22 cellular contexts compared by ENCODE assay signal in genomic region chr3:158747417-158747816, GRCh38. TPM values are rescaled to one million over a fixed set of nuclear protein-coding genes. Genes with fewer than 3 reads are reported as not detected.
DNase-seq lines count a peak whose midpoint lies in the region; ATAC-seq, FAIRE-seq and TF ChIP-seq lines count a peak whose summit lies in the region.
"Had no signal": no experiment of that assay in that cellular context is flagged by ENCODE, and none has a peak within 500 bp of the region (broad histone marks: within the 10 kb centered on the region; RNA-seq: fewer than 3 reads in every experiment).

No MANE protein-coding gene starts in this region.

- FAIRE-seq in GM12878 (lab: Jason Lieb, UNC), result no peak
- FAIRE-seq: G401.6 had no signal

- no peak for TF ChIP-seq EP300 in GM12878 (IDR thresholded peaks at IDR 0.05; ENCODE audit: borderline replicate concordance in 1 of 2, control insufficient read depth in 1 of 2, low read depth in 2 of 2, low read length in 2 of 2)

- H4K20me1 ChIP-seq in GM12878 (ENCODE audit: control insufficient read depth, insufficient read depth), result no peaks in the 10 kb centered on the region

- no TSS peak for BruUV-seq in GM12878 (replicated peaks; lab: Mats Ljungman, UMichigan)

- intact Hi-C loops in GM12878 (cut with micrococcal nuclease; ENCODE audit: unreplicated experiment), result no loop called here
- intact Hi-C loops in upper lobe of right lung (cut with DNase I), result no loop called here

- 98% methylated on average over 3 of the region's 3 CpGs for WGBS in GM12878 (ENCODE audit: insufficient coverage, insufficient replicate concordance, low lambda C conversion rate, missing lambda C conversion rate)

- no peaks in the 10 kb centered on the region for H3K27me3 ChIP-seq in GM12878 (replicated peaks in 1 of 2; ENCODE audit: control insufficient read depth in 2 of 2, insufficient read depth in 2 of 2, low read length in 1 of 2)
- no peaks in the 10 kb centered on the region for H3K27me3 ChIP-seq in upper lobe of right lung
- H3K27me3 ChIP-seq: BE2C, ovary had no signal

- peak; percentile 24 for ATAC-seq in GM19351 (IDR thresholded peaks at IDR 0.05; ENCODE audit: unreplicated experiment)
- peak; percentile 11 for ATAC-seq in HG03354 (IDR thresholded peaks at IDR 0.05; ENCODE audit: poor library complexity, severe bottlenecking, unreplicated experiment)
- ATAC-seq in GM12878, result no peak; the same call in 2 of the 3 replicates
- no peak for ATAC-seq in upper lobe of right lung
- no peak for ATAC-seq in GM18498 (IDR thresholded peaks at IDR 0.05; ENCODE audit: unreplicated experiment)
- ATAC-seq in HG03460 (IDR thresholded peaks at IDR 0.05; ENCODE audit: unreplicated experiment), result no peak
- ATAC-seq: activated T-cell treated with anti-CD3 and anti-CD28 coated beads, Interleukin-2, amount 50 U/mL, for 4 hours; naive thymus-derived CD8-positive, alpha-beta T cell; WTC11 had no signal

- TF ChIP-seq CTCF in GM12878 (IDR thresholded peaks at IDR 0.05 in 2 of 3, conservative IDR thresholded peaks at IDR 0.05 in 1 of 3; ENCODE audit: control insufficient read depth in 2 of 3, extremely low read depth in 1 of 3, insufficient read depth in 1 of 3, low read depth in 3 of 3, low read length in 3 of 3) (no peak), upper lobe of right lung (IDR thresholded peaks at IDR 0.05) (no peak)

- H3K27ac ChIP-seq in GM12878 (ENCODE audit: control insufficient read depth, insufficient read depth) (no peak overlapping the region), upper lobe of right lung (peak overlapping the region; percentile 11)
- H3K27ac ChIP-seq: ovary had no signal

- no peaks in the 10 kb centered on the region for H3K79me2 ChIP-seq in GM12878 (ENCODE audit: control insufficient read depth, insufficient read depth, low read length)

- H3K4me2 ChIP-seq in GM12878 (ENCODE audit: control insufficient read depth, insufficient read depth), result no peak overlapping the region

- in situ Hi-C loops in GM12878 (cut with MboI), result no loop called here

- TF ChIP-seq POLR2A in GM12878 (IDR thresholded peaks at IDR 0.05; ENCODE audit: low read depth, low read length), result no peak

- DNase-seq in GM12878 (ENCODE audit: low read depth, low spot score) (no peak), upper lobe of right lung (no peak), dedifferentiated amniotic fluid mesenchymal stem cell (ENCODE audit: extremely low spot score) (no peak)
- no peak for DNase-seq in activated effector memory CD4-positive, alpha-beta T cell treated with Interleukin-2 at 50 U/mL for 16 hours
- DNase-seq: activated naive CD4-positive, alpha-beta T cell treated with anti-CD3 and anti-CD28 coated beads, Interleukin-2, amount 10 ng/mL, durations not matched to agents 7 days and 5 days; activated T-cell treated with anti-CD3 and anti-CD28 coated beads, Interleukin-2, amount 50 U/mL, for 4 hours; left cardiac atrium; naive thymus-derived CD8-positive, alpha-beta T cell; NCI-H1105; NK-92 treated with Interleukin-12 subunit alpha and Interleukin-12 subunit beta, amount 100 ng/mL, for 24 hours; ovary; right cardiac atrium; stimulated activated CD8-positive, alpha-beta memory T cell treated with anti-CD3 and anti-CD28 coated beads, Interleukin-4, amount 100 ng/mL, for 48 hours; T-helper 9 cell had no signal

- H3K4me1 ChIP-seq in GM12878 (ENCODE audit: control insufficient read depth, insufficient read depth, low read length) (peaks cover 5% of the 10 kb centered on the region; the same call in 1 of the 2 replicates), upper lobe of right lung (peaks cover 12% of the 10 kb centered on the region)

- H2AFZ ChIP-seq in GM12878 (ENCODE audit: control insufficient read depth, low read depth, low read length), result peak overlapping the region; percentile 10; the same call in 1 of the 2 replicates

- TF ChIP-seq RAD21 in GM12878 (IDR thresholded peaks at IDR 0.05; ENCODE audit: insufficient read depth, low read depth, low read length), result no peak

- RAD21 ChIA-PET in GM12878 (lab: Charles Lee; ENCODE audit: unreplicated experiment), result interaction anchor here (0.9 kb wide), 1 partner anchor 20 kb away, joined by 4 read pairs; no protein-coding TSS in a partner anchor

- POLR2A ChIA-PET in GM12878 (lab: Charles Lee), result no interaction called here

- H3K9me3 ChIP-seq in GM12878 (replicated peaks; ENCODE audit: control insufficient read depth, insufficient read depth, low read length) (no peaks in the 10 kb centered on the region), upper lobe of right lung (no peaks in the 10 kb centered on the region)
- H3K9me3 ChIP-seq: BE2C, ovary had no signal

- H3K9ac ChIP-seq in GM12878 (ENCODE audit: control insufficient read depth, insufficient read depth, low read length), result no peak overlapping the region

- CTCF ChIA-PET in GM12878 (lab: Yijun Ruan, JAX), result interaction anchor here (0.6 kb wide), 1 partner anchor 21 kb away, joined by 3 read pairs; no protein-coding TSS in a partner anchor

- H3K36me3 ChIP-seq in GM12878 (ENCODE audit: control insufficient read depth in 2 of 2, insufficient read depth in 2 of 2, low read length in 1 of 2), result no peaks in the 10 kb centered on the region; a peak in 1 of 4 replicates
- H3K36me3 ChIP-seq in upper lobe of right lung, result no peaks in the 10 kb centered on the region
- H3K36me3 ChIP-seq: BE2C, ovary had no signal

- H3K4me3 ChIP-seq in GM12878 (no peak overlapping the region), upper lobe of right lung (no peak overlapping the region)
- H3K4me3 ChIP-seq: ovary had no signal

- SMC1A ChIA-PET in GM12878 (lab: Charles Lee; ENCODE audit: uncharacterized antibody, unreplicated experiment), result interaction anchor here (1.1 kb wide), 1 partner anchor 19 kb away, joined by 3 read pairs; no protein-coding TSS in a partner anchor

TF ChIP-seq in GM12878, 131 proteins besides CTCF, POLR2A, EP300 and RAD21 (continues in another document):
- TF ChIP-seq PRDM15 (CRISPR knock-in tag; IDR thresholded peaks at IDR 0.05), result no peak

RNA-seq across cellular contexts. Expression of gene RARRES1, which starts 15.2 kb away (rescaled TPM):
- total RNA-seq in GM12878 (2013; cell fraction: nucleolus; rRNA removed), result not detected in 2 replicates
- total RNA-seq in GM12878 (2014; rRNA removed), result 0.05 TPM in 1 of 2 replicates, not detected in the other
- not detected in 2 replicates for total RNA-seq in GM12878 (2014; rRNA removed; fragmentation: Illumina TruSeq; extraction: Trizol)
- 0.16 TPM in 1 of 2 replicates, not detected in the other for total RNA-seq in GM12878 (2021)
- polyA plus RNA-seq in GM12878 (2011; ENCODE audit: low read depth), result not detected
- not detected in 2 replicates for polyA plus RNA-seq in GM12878 (2011; rRNA removed)
- not detected in 2 replicates for polyA plus RNA-seq in GM12878 (2011; cell fraction: cytosol; rRNA removed)
- not detected in 2 replicates for polyA plus RNA-seq in GM12878 (2011; cell fraction: nucleus; rRNA removed)
- not detected in 2 replicates for polyA plus RNA-seq in GM12878 (2012)
- polyA plus RNA-seq in GM12878 (2014; fragmentation: Illumina TruSeq; extraction: Trizol), result not detected in 2 replicates
- polyA plus RNA-seq in GM12878 (2014; fragmentation: Nextera tagmentation; extraction: Ambion mirVana), result under 1 TPM in 1 of 2 experiments, not detected in 1; 0.02 TPM
- not detected in 2 replicates for polyA plus RNA-seq in GM12878 (2014; rRNA removed)
- polyA plus RNA-seq in GM12878 (2016; fragmentation: Nextera tagmentation; extraction: Ambion mirVana), result under 1 TPM; 0.63 to 0.83 TPM
- polyA minus RNA-seq in GM12878 (2011; rRNA and poly(A)+ RNA removed), result not detected in 2 replicates
- not detected in 2 replicates for polyA minus RNA-seq in GM12878 (2011; cell fraction: cytosol; rRNA and poly(A)+ RNA removed)
- polyA minus RNA-seq in GM12878 (2011; cell fraction: nucleus; rRNA and poly(A)+ RNA removed), result not detected in 2 replicates
- 41.5 TPM for total RNA-seq in upper lobe of right lung
- total RNA-seq: activated T-cell treated with anti-CD3 and anti-CD28 coated beads, Interleukin-2, amount 50 U/mL, for 4 hours; naive thymus-derived CD8-positive, alpha-beta T cell; NCI-H460 had no signal
- polyA plus RNA-seq: naive thymus-derived CD8-positive, alpha-beta T cell had no signal

RNA-seq across cellular contexts. Expression of gene MFSD1, which starts 54.4 kb away (rescaled TPM):
- total RNA-seq in GM12878 (2013; cell fraction: nucleolus; rRNA removed), result 65.5 and 77.7 TPM in 2 replicates
- 36.1 and 43.8 TPM in 2 replicates for total RNA-seq in GM12878 (2014; rRNA removed)
- 24.3 and 25.1 TPM in 2 replicates for total RNA-seq in GM12878 (2014; rRNA removed; fragmentation: Illumina TruSeq; extraction: Trizol)
- total RNA-seq in GM12878 (2021), result 21.1 and 25.3 TPM in 2 replicates
- 10.8 TPM for polyA plus RNA-seq in GM12878 (2011; ENCODE audit: low read depth)
- 32.0 and 37.2 TPM in 2 replicates for polyA plus RNA-seq in GM12878 (2011; rRNA removed)
- 19.2 and 19.3 TPM in 2 replicates for polyA plus RNA-seq in GM12878 (2011; cell fraction: cytosol; rRNA removed)
- 18.5 and 29.9 TPM in 2 replicates for polyA plus RNA-seq in GM12878 (2011; cell fraction: nucleus; rRNA removed)
- polyA plus RNA-seq in GM12878 (2012), result 13.7 and 16.1 TPM in 2 replicates
- polyA plus RNA-seq in GM12878 (2014; fragmentation: Illumina TruSeq; extraction: Trizol), result 22.5 and 27.3 TPM in 2 replicates
- polyA plus RNA-seq in GM12878 (2014; fragmentation: Nextera tagmentation; extraction: Ambion mirVana), result 10 to 100 TPM in 1 of 2 experiments, 1 to 10 TPM in 1; 7.3 to 14.6 TPM
- polyA plus RNA-seq in GM12878 (2014; rRNA removed), result 26.5 and 33.3 TPM in 2 replicates
- polyA plus RNA-seq in GM12878 (2016; fragmentation: Nextera tagmentation; extraction: Ambion mirVana), result 10 to 100 TPM; 40.8 to 41.7 TPM
- polyA minus RNA-seq in GM12878 (2011; rRNA and poly(A)+ RNA removed), result 26.7 and 30.3 TPM in 2 replicates
- polyA minus RNA-seq in GM12878 (2011; cell fraction: cytosol; rRNA and poly(A)+ RNA removed), result 9.0 and 10.3 TPM in 2 replicates
- 13.9 and 25.4 TPM in 2 replicates for polyA minus RNA-seq in GM12878 (2011; cell fraction: nucleus; rRNA and poly(A)+ RNA removed)
- total RNA-seq in upper lobe of right lung, result 84.5 TPM

Comparison
In these comparisons a context has a peak if more than half of its experiments do, and no peak if none do; other contexts are left out.
1. ATAC-seq: peak in GM19351 (single experiment) and HG03354 (single experiment); none in GM12878 (single experiment), upper lobe of right lung (single experiment), GM18498 (single experiment) and HG03460 (single experiment).
2. RNA of gene RARRES1, which starts 15.2 kb away (total RNA-seq): 41.5 TPM in upper lobe of right lung (single experiment); 0.05 to 0.16 TPM in GM12878; every median in the first group is over 10 times any median in the second.